10 cellular contexts compared by ENCODE assay signal in genomic region chr12:124745468-124745890, GRCh38.
A peak's percentile ranks its signal among the peaks of the same experiment; 100 is the strongest.
DNase-seq lines count a peak whose midpoint lies in the region; ATAC-seq and TF ChIP-seq lines count a peak whose summit lies in the region.
"Had no signal": no experiment of that assay in that cellular context is flagged by ENCODE, and none has a peak within 500 bp of the region (broad histone marks: within the 10 kb centered on the region; RNA-seq: fewer than 3 reads in every experiment).

No MANE protein-coding gene starts in this region.

- peak overlapping the region; percentile 90 for H3K27ac ChIP-seq in SJCRH30
- H3K27ac ChIP-seq in gastroesophageal sphincter: peak overlapping the region; percentile 84 to 94 (median 92)
- peak overlapping the region; percentile 94 for H3K27ac ChIP-seq in rectal smooth muscle tissue (ENCODE audit: low read depth, low read length)
- H3K27ac ChIP-seq: epithelial cell of prostate had no signal

- intact Hi-C loops in CD14-positive monocyte (cut with micrococcal nuclease): loop anchor here (5.0 kb wide), 1 partner anchor 63 kb away; no protein-coding TSS in a partner anchor

- 21 to 25% methylated on average over 5 of the region's 5 CpGs for WGBS in gastroesophageal sphincter (ENCODE audit: low coverage in 1 of 2), 2 donors

- H3K36me3 Mint-ChIP-seq in CD14-positive monocyte: no peaks in the 10 kb centered on the region

- TF ChIP-seq POLR2A in gastroesophageal sphincter (IDR thresholded peaks at IDR 0.05) (no peak), GM18505 (IDR thresholded peaks at IDR 0.05; ENCODE audit: borderline replicate concordance, extremely low read depth, insufficient read depth, insufficient read length) (no peak)

- peak overlapping the region; percentile 39 to 60 for H3K4me3 Mint-ChIP-seq in CD14-positive monocyte

- DNase-seq in CD14-positive monocyte (ENCODE audit: low spot score): no peak
- no peak for DNase-seq in SJCRH30
- DNase-seq: T-helper 17 cell had no signal

- H3K4me3 ChIP-seq in SJCRH30: peak overlapping the region; percentile 33
- peak overlapping the region in 1 of 2 donors; percentile 15 for H3K4me3 ChIP-seq in gastroesophageal sphincter
- H3K4me3 ChIP-seq in rectal smooth muscle tissue (ENCODE audit: low read length): peak overlapping the region; percentile 17

- TF ChIP-seq CTCF in CD14-positive monocyte (IDR thresholded peaks at IDR 0.05): no peak
- no peak for TF ChIP-seq CTCF in gastroesophageal sphincter (IDR thresholded peaks at IDR 0.05)

- H3K9ac ChIP-seq in rectal smooth muscle tissue (ENCODE audit: low read length): no peak overlapping the region

- no peak for TF ChIP-seq EP300 in gastroesophageal sphincter (IDR thresholded peaks at IDR 0.05)

- peaks cover 61% of the 10 kb centered on the region for H3K4me1 Mint-ChIP-seq in CD14-positive monocyte

- peaks cover 0 to 2% (median 2%) of the 10 kb centered on the region in 3 donors for H3K27me3 Mint-ChIP-seq in CD14-positive monocyte (ENCODE audit: low read depth in 3 of 3)

- H3K27me3 ChIP-seq in SJCRH30 (no peaks in the 10 kb centered on the region), gastroesophageal sphincter (no peaks in the 10 kb centered on the region), rectal smooth muscle tissue (ENCODE audit: control insufficient read depth, insufficient read depth, low read length) (no peaks in the 10 kb centered on the region)

- H3K27ac Mint-ChIP-seq in CD14-positive monocyte: peak overlapping the region; percentile 72 to 97 (median 91)
- H3K27ac Mint-ChIP-seq: T-helper 17 cell had no signal

- H3K9me3 ChIP-seq in SJCRH30 (replicated peaks): no peaks in the 10 kb centered on the region
- H3K9me3 ChIP-seq in gastroesophageal sphincter: no peaks in the 10 kb centered on the region

- H3K9me3 Mint-ChIP-seq in CD14-positive monocyte: peaks cover 0 to 5% (median 0%) of the 10 kb centered on the region in 7 donors

- peaks cover 27% of the 10 kb centered on the region for H3K4me1 ChIP-seq in SJCRH30
- peaks cover 3 to 96% (median 27%) of the 10 kb centered on the region in 3 donors for H3K4me1 ChIP-seq in gastroesophageal sphincter
- peaks cover 42% of the 10 kb centered on the region for H3K4me1 ChIP-seq in rectal smooth muscle tissue (ENCODE audit: control insufficient read depth, insufficient read depth, low read length)

- ATAC-seq in gastroesophageal sphincter (no peak), GM18867 (IDR thresholded peaks at IDR 0.05; ENCODE audit: unreplicated experiment) (no peak), HG03139 (IDR thresholded peaks at IDR 0.05; ENCODE audit: unreplicated experiment) (no peak), GM18505 (IDR thresholded peaks at IDR 0.05; ENCODE audit: unreplicated experiment) (no peak), HG03097 (IDR thresholded peaks at IDR 0.05; ENCODE audit: low FRiP score, unreplicated experiment) (no peak)
- ATAC-seq: T-helper 17 cell had no signal

- no peaks in the 10 kb centered on the region for H3K36me3 ChIP-seq in SJCRH30
- no peaks in the 10 kb centered on the region for H3K36me3 ChIP-seq in gastroesophageal sphincter
- no peaks in the 10 kb centered on the region for H3K36me3 ChIP-seq in rectal smooth muscle tissue (ENCODE audit: control insufficient read depth, insufficient read depth, low read length)
